9 cellular contexts compared by ENCODE assay signal in genomic region chr17:39239640-39240314, GRCh38. TPM values are rescaled to one million over a fixed set of nuclear protein-coding genes. Genes with fewer than 3 reads are reported as not detected.
DNase-seq lines count a peak whose midpoint lies in the region; ATAC-seq, FAIRE-seq and TF ChIP-seq lines count a peak whose summit lies in the region.
"Had no signal": no experiment of that assay in that cellular context is flagged by ENCODE, and none has a peak within 500 bp of the region (broad histone marks: within the 10 kb centered on the region; RNA-seq: fewer than 3 reads in every experiment).

No MANE protein-coding gene starts in this region.

- no peak overlapping the region for H3K27ac Mint-ChIP-seq in activated naive CD8-positive, alpha-beta T cell treated with anti-CD3 and anti-CD28 coated beads, Interleukin-2, amount 10 ng/mL, durations not matched to agents 7 days and 5 days

- no peaks in the 10 kb centered on the region for H3K79me2 ChIP-seq in SU-DHL-6 (ENCODE audit: insufficient read depth, low read length)

- H3K27ac ChIP-seq in BLaER1 (no peak overlapping the region), SU-DHL-6 (ENCODE audit: low read depth, low read length) (no peak overlapping the region)

- FAIRE-seq in HTR-8/SVneo (lab: Jason Lieb, UNC) = peak; percentile 60

- no peaks in the 10 kb centered on the region for H3K9me3 ChIP-seq in BLaER1
- H3K9me3 ChIP-seq in SU-DHL-6 (ENCODE audit: insufficient read depth, low read length) = no peaks in the 10 kb centered on the region

- H3K9ac ChIP-seq in BLaER1 (no peak overlapping the region), SU-DHL-6 (ENCODE audit: low read length) (no peak overlapping the region)

- H3K4me3 Mint-ChIP-seq in activated naive CD8-positive, alpha-beta T cell treated with anti-CD3 and anti-CD28 coated beads, Interleukin-2, amount 10 ng/mL, durations not matched to agents 7 days and 5 days = no peak overlapping the region

- H3K4me3 ChIP-seq in BLaER1 (no peak overlapping the region), SU-DHL-6 (ENCODE audit: insufficient read depth, low read length, poor library complexity, severe bottlenecking) (no peak overlapping the region)

- H3K27me3 Mint-ChIP-seq in activated naive CD8-positive, alpha-beta T cell treated with anti-CD3 and anti-CD28 coated beads, Interleukin-2, amount 10 ng/mL, durations not matched to agents 7 days and 5 days = peaks cover 2% of the 10 kb centered on the region

- peak; percentile 65 for ATAC-seq in activated naive CD8-positive, alpha-beta T cell treated with anti-CD3 and anti-CD28 coated beads, Interleukin-2, amount 10 ng/mL, durations not matched to agents 7 days and 5 days (ENCODE audit: low read depth)
- no peak for ATAC-seq in GM21619 (IDR thresholded peaks at IDR 0.05; ENCODE audit: unreplicated experiment)
- ATAC-seq in HG03432 (IDR thresholded peaks at IDR 0.05; ENCODE audit: unreplicated experiment) = no peak

- no peaks in the 10 kb centered on the region for H3K27me3 ChIP-seq in BLaER1
- no peaks in the 10 kb centered on the region for H3K27me3 ChIP-seq in SU-DHL-6 (ENCODE audit: low read length)

- peak; percentile 69 for TF ChIP-seq CTCF in SU-DHL-6 (IDR thresholded peaks at IDR 0.05; ENCODE audit: insufficient read depth, low read length, poor library complexity, severe bottlenecking)

- H3K36me3 ChIP-seq in BLaER1 (no peaks in the 10 kb centered on the region), SU-DHL-6 (ENCODE audit: low read length) (no peaks in the 10 kb centered on the region)

- DNase-seq in HTR-8/SVneo (ENCODE audit: insufficient read length, low spot score) (no peak), iPS DF 4.7 (ENCODE audit: extremely low read depth, low spot score) (peak; percentile 58)
- peak; percentile 82 for DNase-seq in activated naive CD8-positive, alpha-beta T cell treated with anti-CD3 and anti-CD28 coated beads, Interleukin-2, amount 10 ng/mL, durations not matched to agents 7 days and 5 days
- peak; percentile 57 to 73 for DNase-seq in stimulated activated CD4-positive, alpha-beta T cell treated with anti-CD3 and anti-CD28 coated beads, Interleukin-2, amount 100 ng/mL, for 48 hours

- H3K36me3 Mint-ChIP-seq in activated naive CD8-positive, alpha-beta T cell treated with anti-CD3 and anti-CD28 coated beads, Interleukin-2, amount 10 ng/mL, durations not matched to agents 7 days and 5 days = no peaks in the 10 kb centered on the region

- H3K9me3 Mint-ChIP-seq in activated naive CD8-positive, alpha-beta T cell treated with anti-CD3 and anti-CD28 coated beads, Interleukin-2, amount 10 ng/mL, durations not matched to agents 7 days and 5 days = no peaks in the 10 kb centered on the region

- peaks cover 27% of the 10 kb centered on the region for H3K4me1 Mint-ChIP-seq in activated naive CD8-positive, alpha-beta T cell treated with anti-CD3 and anti-CD28 coated beads, Interleukin-2, amount 10 ng/mL, durations not matched to agents 7 days and 5 days

- no peaks in the 10 kb centered on the region for H3F3A ChIP-seq in SU-DHL-6 (ENCODE audit: insufficient read depth)

- H3K9me2 ChIP-seq in SU-DHL-6 (replicated peaks; ENCODE audit: insufficient read depth, low read length) = no peaks in the 10 kb centered on the region

- H2AFZ ChIP-seq in SU-DHL-6 (ENCODE audit: low read depth, low read length, severe bottlenecking) = no peak overlapping the region

- H4K20me1 ChIP-seq in BLaER1 = peaks cover 7% of the 10 kb centered on the region
- no peaks in the 10 kb centered on the region for H4K20me1 ChIP-seq in SU-DHL-6 (ENCODE audit: low read depth, low read length)

- H3K4me1 ChIP-seq in BLaER1 = peaks cover 90% of the 10 kb centered on the region

- H3K4me2 ChIP-seq in BLaER1 (peak overlapping the region; percentile 75), SU-DHL-6 (ENCODE audit: low read depth, low read length, poor library complexity, severe bottlenecking) (no peak overlapping the region)

- POLR2A ChIA-PET in activated naive CD8-positive, alpha-beta T cell treated with anti-CD3 and anti-CD28 coated beads, Interleukin-2, amount 10 ng/mL, durations not matched to agents 7 days and 5 days (lab: Charles Lee) = interaction anchor here (0.6 kb wide), 1 partner anchor 266 kb away, joined by 4 read pairs; no protein-coding TSS in a partner anchor

RNA-seq across cellular contexts. Expression of gene STAC2, which starts 14.0 kb away (rescaled TPM):
- not detected for total RNA-seq in activated naive CD8-positive, alpha-beta T cell treated with anti-CD3 and anti-CD28 coated beads, Interleukin-2, amount 10 ng/mL, durations not matched to agents 7 days and 5 days
- total RNA-seq: mononuclear cell had no signal

RNA-seq across cellular contexts. Expression of gene RPL19, which starts 39.7 kb away (rescaled TPM):
- 1,000 to 10,000 TPM; 2,120 to 2,134 TPM for total RNA-seq in activated naive CD8-positive, alpha-beta T cell treated with anti-CD3 and anti-CD28 coated beads, Interleukin-2, amount 10 ng/mL, durations not matched to agents 7 days and 5 days

RNA-seq across cellular contexts. Expression of gene CACNB1, which starts 42.3 kb away (rescaled TPM):
- 10 to 100 TPM; 25.9 to 27.2 TPM for total RNA-seq in activated naive CD8-positive, alpha-beta T cell treated with anti-CD3 and anti-CD28 coated beads, Interleukin-2, amount 10 ng/mL, durations not matched to agents 7 days and 5 days
